In genomic region chr7:28315565-28316420, GRCh38 we compare ENCODE assay signal across 15 cellular contexts.
DNase-seq lines count a peak whose midpoint lies in the region; ATAC-seq and TF ChIP-seq lines count a peak whose summit lies in the region.
"Had no signal": no experiment of that assay in that cellular context is flagged by ENCODE, and none has a peak within 500 bp of the region (broad histone marks: within the 10 kb centered on the region; RNA-seq: fewer than 3 reads in every experiment).

No MANE protein-coding gene starts in this region.

- H3K4me1 ChIP-seq in CD8-positive, alpha-beta memory T cell (ENCODE audit: insufficient read depth, low read length): no peaks in the 10 kb centered on the region
- H3K4me1 ChIP-seq: right atrium auricular region had no signal

- no peaks in the 10 kb centered on the region for H3K9me3 ChIP-seq in CD8-positive, alpha-beta memory T cell (ENCODE audit: low read length)
- H3K9me3 ChIP-seq: right atrium auricular region had no signal

- in situ Hi-C loops in GM13976 (cut with MboI; ENCODE audit: low sequenced_read_pairs, unreplicated experiment): no loop called here

- H3K9me3 Mint-ChIP-seq in CD8-positive, alpha-beta memory T cell: peaks cover 0 to 1% (median 0%) of the 10 kb centered on the region in 5 donors
- H3K9me3 Mint-ChIP-seq: activated T-helper 1 cell treated with anti-CD3 and anti-CD28 coated beads, Interleukin-12 subunit alpha, Interleukin-12 subunit beta, Interleukin-2, Interleukin-4 antibody, amounts not matched to agents 30 ng/mL and 10 ng/mL and 1 ng/mL, durations not matched to agents 14 hours and 24 hours and 36 hours had no signal

- H3K4me3 ChIP-seq in fibroblast of mammary gland (ENCODE audit: control insufficient read depth, low read depth, low read length): no peak overlapping the region
- no peak overlapping the region for H3K4me3 ChIP-seq in CD8-positive, alpha-beta memory T cell (ENCODE audit: low read length)
- H3K4me3 ChIP-seq: right atrium auricular region had no signal

- H3K27ac ChIP-seq in RWPE1: peak overlapping the region; percentile 53
- no peak overlapping the region for H3K27ac ChIP-seq in CD8-positive, alpha-beta memory T cell (ENCODE audit: low read depth, low read length)
- H3K27ac ChIP-seq: brain microvascular endothelial cell, right atrium auricular region had no signal

- H3K4me3 Mint-ChIP-seq in CD8-positive, alpha-beta memory T cell: no peak overlapping the region
- H3K4me3 Mint-ChIP-seq: activated T-helper 1 cell treated with anti-CD3 and anti-CD28 coated beads, Interleukin-12 subunit alpha, Interleukin-12 subunit beta, Interleukin-2, Interleukin-4 antibody, amounts not matched to agents 30 ng/mL and 10 ng/mL and 1 ng/mL, durations not matched to agents 14 hours and 24 hours and 36 hours had no signal

- DNase-seq in ELF-1 (ENCODE audit: low read depth, low spot score): peak; percentile 44
- peak; percentile 29 for DNase-seq in RWPE1 (ENCODE audit: low spot score)
- DNase-seq in fibroblast of mammary gland (ENCODE audit: low read depth): peak; percentile 94
- peak; percentile 4 for DNase-seq in pons (ENCODE audit: low spot score)
- DNase-seq in GM13976 (ENCODE audit: low spot score): no peak
- no peak for DNase-seq in CD8-positive, alpha-beta memory T cell
- no peak for DNase-seq in HCEC 1CT
- DNase-seq: activated CD4-positive, alpha-beta T cell treated with anti-CD3 and anti-CD28 coated beads for 1 hour; brain microvascular endothelial cell; C1 segment of cervical spinal cord; Kasumi-1; NCI-H2029 treated with DMSO at 0.1 percent for 48 hours had no signal

- CTCF ChIA-PET in RWPE1 (lab: Yijun Ruan, JAX): no interaction called here
- CTCF ChIA-PET in CD8-positive, alpha-beta memory T cell (lab: Charles Lee): no interaction called here

- POLR2A ChIA-PET in RWPE1 (lab: Yijun Ruan, JAX; ENCODE audit: low non-redundant PET): no interaction called here
- POLR2A ChIA-PET in CD8-positive, alpha-beta memory T cell (lab: Charles Lee): no interaction called here

- H3K36me3 Mint-ChIP-seq in CD8-positive, alpha-beta memory T cell: no peaks in the 10 kb centered on the region

- no peaks in the 10 kb centered on the region for H3K27me3 ChIP-seq in CD8-positive, alpha-beta memory T cell (ENCODE audit: insufficient read depth, low read length, poor library complexity, severe bottlenecking)
- H3K27me3 ChIP-seq: right atrium auricular region had no signal

- ATAC-seq in GM21723 (IDR thresholded peaks at IDR 0.05; ENCODE audit: unreplicated experiment): no peak

- TF ChIP-seq CTCF in RWPE1 (conservative IDR thresholded peaks at IDR 0.05; ENCODE audit: low read depth): no peak
- no peak for TF ChIP-seq CTCF in fibroblast of mammary gland (conservative IDR thresholded peaks at IDR 0.05; ENCODE audit: control insufficient read depth, insufficient read depth, low read depth, low read length)
- TF ChIP-seq CTCF in GM13976 (IDR thresholded peaks at IDR 0.05; ENCODE audit: borderline replicate concordance, control extremely low read depth, extremely low read depth, insufficient read depth, missing control alignments): no peak

- peaks cover 23 to 48% of the 10 kb centered on the region in 2 donors for H3K27me3 Mint-ChIP-seq in CD8-positive, alpha-beta memory T cell

- H3K4me1 Mint-ChIP-seq in CD8-positive, alpha-beta memory T cell: no peaks in the 10 kb centered on the region

- no peaks in the 10 kb centered on the region for H3K36me3 ChIP-seq in CD8-positive, alpha-beta memory T cell (ENCODE audit: insufficient read depth, low read length)
- H3K36me3 ChIP-seq: brain microvascular endothelial cell, right atrium auricular region had no signal

- no peak overlapping the region for H3K27ac Mint-ChIP-seq in CD8-positive, alpha-beta memory T cell
- H3K27ac Mint-ChIP-seq: activated T-helper 1 cell treated with anti-CD3 and anti-CD28 coated beads, Interleukin-12 subunit alpha, Interleukin-12 subunit beta, Interleukin-2, Interleukin-4 antibody, amounts not matched to agents 30 ng/mL and 10 ng/mL and 1 ng/mL, durations not matched to agents 14 hours and 24 hours and 36 hours had no signal

Comparison
In these comparisons a context has a peak if more than half of its experiments do, and no peak if none do; other contexts are left out.
1. DNase-seq: peak in ELF-1 (single experiment), RWPE1 (single experiment), fibroblast of mammary gland (single experiment) and pons (single experiment); none in GM13976 (single experiment), CD8-positive, alpha-beta memory T cell (0 of 5) and HCEC 1CT (single experiment).